In the genomic region with DNA sequence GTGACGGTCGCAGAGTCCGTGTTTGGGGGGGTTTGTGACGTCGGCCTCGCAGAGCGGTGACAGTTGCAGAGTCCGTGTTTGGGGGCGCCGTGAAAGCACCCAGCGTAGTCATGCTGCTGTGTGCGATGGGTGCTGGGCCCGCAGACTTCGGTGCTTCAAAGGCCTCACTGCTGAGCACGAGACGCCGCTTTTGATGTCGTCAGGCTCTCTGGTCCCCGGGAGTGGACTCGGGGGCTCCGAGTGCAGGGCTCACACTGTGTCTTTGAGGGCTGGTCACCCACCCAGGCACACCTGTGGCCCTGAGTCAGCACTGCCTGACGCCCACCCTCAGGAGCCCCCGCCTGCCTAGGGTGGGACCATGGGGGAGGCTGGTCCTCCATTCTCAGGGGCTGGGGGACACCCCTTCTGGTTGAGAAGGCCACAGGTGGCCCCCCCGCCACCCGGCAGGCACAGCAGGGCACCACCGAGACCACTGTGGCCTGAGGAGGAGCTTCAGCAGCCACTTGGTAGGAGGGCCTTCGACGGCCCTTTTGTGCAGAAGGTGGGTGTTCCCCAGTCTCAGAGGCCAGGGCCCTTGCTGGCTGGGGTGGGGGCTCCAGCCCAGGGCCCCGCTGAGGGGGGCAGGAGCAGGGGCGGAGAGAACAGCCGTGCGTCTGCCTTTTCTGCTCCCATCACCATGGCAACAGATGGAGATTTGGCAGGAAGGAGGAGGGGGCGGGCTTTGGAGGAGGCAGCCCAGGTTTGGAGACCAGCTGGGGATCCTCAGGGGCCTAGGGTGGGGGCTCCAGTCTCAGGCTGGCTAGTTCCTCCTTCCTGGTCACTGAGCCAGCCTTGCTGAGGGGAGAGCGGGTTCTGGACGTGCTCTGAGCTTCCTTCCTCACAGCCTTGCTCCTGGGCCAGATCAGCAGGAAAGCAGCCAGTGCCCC, we compare ENCODE assay signal across 1 cellular context.
TF ChIP-seq lines count a peak whose summit lies in the region.

No MANE protein-coding gene starts in this region.

TF ChIP-seq in H1, 55 proteins besides CTCF, POLR2A, EP300 and RAD21:
- TF ChIP-seq SP4 (IDR thresholded peaks at IDR 0.05; ENCODE audit: low read length): no peak
- TF ChIP-seq, protein P1, sequence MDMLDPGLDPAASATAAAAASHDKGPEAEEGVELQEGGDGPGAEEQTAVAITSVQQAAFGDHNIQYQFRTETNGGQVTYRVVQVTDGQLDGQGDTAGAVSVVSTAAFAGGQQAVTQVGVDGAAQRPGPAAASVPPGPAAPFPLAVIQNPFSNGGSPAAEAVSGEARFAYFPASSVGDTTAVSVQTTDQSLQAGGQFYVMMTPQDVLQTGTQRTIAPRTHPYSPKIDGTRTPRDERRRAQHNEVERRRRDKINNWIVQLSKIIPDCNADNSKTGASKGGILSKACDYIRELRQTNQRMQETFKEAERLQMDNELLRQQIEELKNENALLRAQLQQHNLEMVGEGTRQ (IDR thresholded peaks at IDR 0.05; ENCODE audit: low read length): no peak
- no peak for TF ChIP-seq CBX5 (IDR thresholded peaks at IDR 0.05; ENCODE audit: low read depth, low read length)
- no peak for TF ChIP-seq CTBP2 (IDR thresholded peaks at IDR 0.05; ENCODE audit: borderline replicate concordance, insufficient read depth, insufficient read length, low read length)
- TF ChIP-seq HDAC6 (IDR thresholded peaks at IDR 0.05; ENCODE audit: low read depth, low read length): no peak
- no peak for TF ChIP-seq TEAD4 (IDR thresholded peaks at IDR 0.05; ENCODE audit: low read depth, low read length)
- TF ChIP-seq SIN3A (conservative IDR thresholded peaks at IDR 0.05 in 1 of 2, IDR thresholded peaks at IDR 0.05 in 1 of 2; ENCODE audit: low read depth in 1 of 2, low read length in 2 of 2): no peak
- TF ChIP-seq, protein P2, sequence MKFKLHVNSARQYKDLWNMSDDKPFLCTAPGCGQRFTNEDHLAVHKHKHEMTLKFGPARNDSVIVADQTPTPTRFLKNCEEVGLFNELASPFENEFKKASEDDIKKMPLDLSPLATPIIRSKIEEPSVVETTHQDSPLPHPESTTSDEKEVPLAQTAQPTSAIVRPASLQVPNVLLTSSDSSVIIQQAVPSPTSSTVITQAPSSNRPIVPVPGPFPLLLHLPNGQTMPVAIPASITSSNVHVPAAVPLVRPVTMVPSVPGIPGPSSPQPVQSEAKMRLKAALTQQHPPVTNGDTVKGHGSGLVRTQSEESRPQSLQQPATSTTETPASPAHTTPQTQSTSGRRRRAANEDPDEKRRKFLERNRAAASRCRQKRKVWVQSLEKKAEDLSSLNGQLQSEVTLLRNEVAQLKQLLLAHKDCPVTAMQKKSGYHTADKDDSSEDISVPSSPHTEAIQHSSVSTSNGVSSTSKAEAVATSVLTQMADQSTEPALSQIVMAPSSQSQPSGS (IDR thresholded peaks at IDR 0.05; ENCODE audit: low read length): no peak
- TF ChIP-seq SP2 (IDR thresholded peaks at IDR 0.05; ENCODE audit: low read length): no peak
- no peak for TF ChIP-seq SP1 (IDR thresholded peaks at IDR 0.05; ENCODE audit: low read depth, low read length)
- TF ChIP-seq E2F6 (IDR thresholded peaks at IDR 0.05): no peak
